ENCODE assay signal across 17 cellular contexts in genomic region chr10:49049660-49050059, GRCh38.
A peak's percentile ranks its signal among the peaks of the same experiment; 100 is the strongest.
DNase-seq lines count a peak whose midpoint lies in the region; ATAC-seq and TF ChIP-seq lines count a peak whose summit lies in the region.
"Had no signal": no experiment of that assay in that cellular context is flagged by ENCODE, and none has a peak within 500 bp of the region (broad histone marks: within the 10 kb centered on the region; RNA-seq: fewer than 3 reads in every experiment).

No MANE protein-coding gene starts in this region.

- H3K79me2 ChIP-seq in mammary epithelial cell (ENCODE audit: insufficient read depth, low read length), result no peaks in the 10 kb centered on the region

- H3K27ac Mint-ChIP-seq in MCF 10A (ENCODE audit: low read depth, unreplicated experiment), result no peak overlapping the region
- H3K27ac Mint-ChIP-seq: CD4-positive, alpha-beta T cell; HFFc6 had no signal

- H3K36me3 Mint-ChIP-seq in MCF 10A (ENCODE audit: insufficient read depth, unreplicated experiment), result no peaks in the 10 kb centered on the region

- TF ChIP-seq POLR2A in esophagus muscularis mucosa (IDR thresholded peaks at IDR 0.05; ENCODE audit: low read depth), result no peak

- H3K27me3 Mint-ChIP-seq in MCF 10A (ENCODE audit: insufficient read depth, unreplicated experiment), result peaks cover 68% of the 10 kb centered on the region

- H3K9me3 ChIP-seq in mammary epithelial cell (replicated peaks; ENCODE audit: insufficient read depth, low read length) (no peaks in the 10 kb centered on the region), esophagus muscularis mucosa (no peaks in the 10 kb centered on the region)
- H3K9me3 ChIP-seq: A549, Caco-2 had no signal

- H3K4me1 ChIP-seq in mammary epithelial cell (ENCODE audit: insufficient read depth, low read length), result no peaks in the 10 kb centered on the region
- H3K4me1 ChIP-seq in esophagus muscularis mucosa, result peaks cover 0 to 5% (median 0%) of the 10 kb centered on the region in 4 donors
- H3K4me1 ChIP-seq: A549, Caco-2 had no signal

- no peak overlapping the region for H3K4me3 ChIP-seq in mammary epithelial cell (replicated peaks in 1 of 3; ENCODE audit: insufficient read depth in 1 of 3, low read depth in 2 of 3, low read length in 3 of 3)
- H3K4me3 ChIP-seq in esophagus muscularis mucosa, result no peak overlapping the region
- H3K4me3 ChIP-seq: A549, GM23248 had no signal

- BruUV-seq in MCF 10A (replicated peaks; lab: Mats Ljungman, UMichigan) (no TSS peak), mammary epithelial cell (replicated peaks; lab: Mats Ljungman, UMichigan) (no TSS peak)

- H3K36me3 ChIP-seq in mammary epithelial cell (ENCODE audit: insufficient read depth, low read length) (no peaks in the 10 kb centered on the region), esophagus muscularis mucosa (peaks cover 0 to 19% (median 4%) of the 10 kb centered on the region in 4 donors)

- WGBS in mammary epithelial cell (ENCODE audit: low coverage, missing lambda C conversion rate), result 70% methylated on average over 4 of the region's 4 CpGs
- WGBS in esophagus muscularis mucosa, result 91% methylated on average over 4 of the region's 4 CpGs

- H3K27ac ChIP-seq in mammary epithelial cell (ENCODE audit: insufficient read depth, low read depth, low read length) (no peak overlapping the region), esophagus muscularis mucosa (replicated peaks in 1 of 4) (no peak overlapping the region)
- H3K27ac ChIP-seq: 22Rv1, A549, C4-2B, GM23248 had no signal

- no peaks in the 10 kb centered on the region for H4K20me1 ChIP-seq in mammary epithelial cell (ENCODE audit: insufficient read depth, low read length)

- H3K27me3 ChIP-seq in mammary epithelial cell (ENCODE audit: insufficient read depth, low read length) (no peaks in the 10 kb centered on the region), esophagus muscularis mucosa (no peaks in the 10 kb centered on the region)

- no peak for TF ChIP-seq CTCF in MCF 10A (IDR thresholded peaks at IDR 0.05; ENCODE audit: unreplicated experiment)
- TF ChIP-seq CTCF in mammary epithelial cell (conservative IDR thresholded peaks at IDR 0.05 in 1 of 2, IDR thresholded peaks at IDR 0.05 in 1 of 2; ENCODE audit: extremely low read depth in 1 of 2, insufficient read depth in 1 of 2, low read depth in 1 of 2, low read length in 2 of 2), result no peak
- TF ChIP-seq CTCF in esophagus muscularis mucosa (IDR thresholded peaks at IDR 0.05), result no peak

- no peaks in the 10 kb centered on the region for H3K4me1 Mint-ChIP-seq in MCF 10A (ENCODE audit: insufficient read depth, unreplicated experiment)

- no peak overlapping the region for H3K9ac ChIP-seq in mammary epithelial cell (ENCODE audit: insufficient read depth, low read length)
- H3K9ac ChIP-seq: GM23248 had no signal

- intact Hi-C loops in MCF 10A (cut with micrococcal nuclease), result no loop called here
- intact Hi-C loops in mammary epithelial cell (cut with micrococcal nuclease), result no loop called here
- intact Hi-C loops in esophagus muscularis mucosa (cut with DNase I), result no loop called here

- no peak for TF ChIP-seq EP300 in esophagus muscularis mucosa (IDR thresholded peaks at IDR 0.05)

- DNase-seq in MCF 10A (ENCODE audit: unreplicated experiment), result peak; percentile 35
- DNase-seq in mammary epithelial cell, result no peak
- DNase-seq in esophagus muscularis mucosa (ENCODE audit: extremely low spot score), result peak; percentile 39
- DNase-seq in left lobe of liver (ENCODE audit: low spot score), result peak; percentile 57
- DNase-seq in RKO (ENCODE audit: low spot score), result no peak
- no peak for DNase-seq in KBM-7
- DNase-seq: AML-193; Caco-2; CD4-positive, alpha-beta T cell; GM23248; H7 had no signal

- ATAC-seq in left lobe of liver, result peak; percentile 84
- ATAC-seq in HG03520 (IDR thresholded peaks at IDR 0.05; ENCODE audit: unreplicated experiment), result no peak
- ATAC-seq: A549, HCT116 had no signal

- no peaks in the 10 kb centered on the region for H3K9me3 Mint-ChIP-seq in MCF 10A (ENCODE audit: unreplicated experiment)
- H3K9me3 Mint-ChIP-seq: CD4-positive, alpha-beta T cell; HFFc6 had no signal

- dilution Hi-C loops in mammary epithelial cell (cut with HindIII; ENCODE audit: low sequenced_read_pairs), result no loop called here

- no peak overlapping the region for H2AFZ ChIP-seq in mammary epithelial cell (ENCODE audit: low read depth, low read length)
- H2AFZ ChIP-seq: GM23248 had no signal

- CTCF ChIA-PET in MCF 10A (lab: Yijun Ruan, JAX), result interaction anchor here (0.7 to 1.0 kb wide), 2 partner anchors 11 to 364 kb away, joined by 3 read pairs; no protein-coding TSS in a partner anchor
- CTCF ChIA-PET in mammary epithelial cell (lab: Charles Lee; ENCODE audit: low non-redundant PET), result no interaction called here

- no peak overlapping the region for H3K4me3 Mint-ChIP-seq in MCF 10A (ENCODE audit: unreplicated experiment)
- H3K4me3 Mint-ChIP-seq: CD4-positive, alpha-beta T cell; HFFc6 had no signal

- in situ Hi-C loops in mammary epithelial cell (cut with MboI; ENCODE audit: low sequenced_read_pairs in 2 of 2), result no loop called here
- in situ Hi-C loops in KBM-7 (cut with MboI; ENCODE audit: low pct_unique_long_range_greater_than_20kb, low sequenced_read_pairs), result no loop called here

- H3K4me2 ChIP-seq in mammary epithelial cell (ENCODE audit: insufficient read depth, low read depth, low read length), result no peak overlapping the region
- H3K4me2 ChIP-seq: A549 had no signal

- POLR2A ChIA-PET in MCF 10A (lab: Yijun Ruan, JAX), result interaction anchor here (0.7 to 1.1 kb wide), 3 partner anchors 26 to 241 kb away, joined by 3 to 4 read pairs (median 3); no protein-coding TSS in a partner anchor

Comparison
In these comparisons a context has a peak if more than half of its experiments do, and no peak if none do; other contexts are left out.
1. DNase-seq: peak in MCF 10A (single experiment), esophagus muscularis mucosa (single experiment) and left lobe of liver (single experiment); none in mammary epithelial cell (single experiment), RKO (single experiment) and KBM-7 (single experiment).